In genomic region chr15:60720493-60721231, GRCh38 we compare ENCODE assay signal across 9 cellular contexts.
DNase-seq lines count a peak whose midpoint lies in the region; ATAC-seq and TF ChIP-seq lines count a peak whose summit lies in the region.
"Had no signal": no experiment of that assay in that cellular context is flagged by ENCODE, and none has a peak within 500 bp of the region (broad histone marks: within the 10 kb centered on the region; RNA-seq: fewer than 3 reads in every experiment).

No MANE protein-coding gene starts in this region.

- 82 to 89% (median 87%) methylated on average over 17 of the region's 17 CpGs for WGBS in heart left ventricle, 4 donors
- WGBS in smooth muscle cell (ENCODE audit: low lambda C conversion rate), result 80% methylated on average over 17 of the region's 17 CpGs

- TF ChIP-seq CTCF in heart left ventricle (IDR thresholded peaks at IDR 0.05) (no peak), smooth muscle cell (IDR thresholded peaks at IDR 0.05; ENCODE audit: borderline replicate concordance, insufficient read depth, poor library complexity, severe bottlenecking) (no peak)

- intact Hi-C loops in heart left ventricle (cut with DNase I), result no loop called here

- H3K4me1 ChIP-seq in heart left ventricle (peaks cover 0 to 20% (median 3%) of the 10 kb centered on the region in 12 donors), smooth muscle cell (ENCODE audit: low read depth) (no peaks in the 10 kb centered on the region)

- no peaks in the 10 kb centered on the region for H3F3A ChIP-seq in smooth muscle cell (ENCODE audit: low read depth)

- no peaks in the 10 kb centered on the region for H3K36me3 ChIP-seq in heart left ventricle
- H3K36me3 ChIP-seq in smooth muscle cell (ENCODE audit: low read depth), result no peaks in the 10 kb centered on the region
- H3K36me3 ChIP-seq: WERI-Rb-1 had no signal

- H3K79me2 ChIP-seq in smooth muscle cell (ENCODE audit: low read depth), result no peaks in the 10 kb centered on the region

- DNase-seq in activated T-cell treated with anti-CD3 and anti-CD28 coated beads, Interleukin-2, amount 50 U/mL, for 1 hour, result peak; percentile 43
- DNase-seq in stimulated activated CD4-positive, alpha-beta T cell treated with anti-CD3 and anti-CD28 coated beads, Interleukin-1b, Interleukin-23, amount 100 ng/mL, for 4 hours (ENCODE audit: low read depth in 2 of 2), result peak; percentile 39 to 50
- DNase-seq in H4 (ENCODE audit: low spot score) (no peak), heart left ventricle (no peak), smooth muscle cell (lab: John Stamatoyannopoulos, UW; ENCODE audit: unreplicated experiment) (no peak)
- no peak for DNase-seq in NK-92 treated with Interleukin-12 subunit alpha and Interleukin-12 subunit beta, amount 100 ng/mL, for 24 hours (lab: John Stamatoyannopoulos, UW)
- DNase-seq: WERI-Rb-1 had no signal

- H3K9ac ChIP-seq in smooth muscle cell (ENCODE audit: low read depth), result no peak overlapping the region

- TF ChIP-seq POLR2A in heart left ventricle (IDR thresholded peaks at IDR 0.05), result no peak

- H3K4me3 ChIP-seq in heart left ventricle (no peak overlapping the region), smooth muscle cell (no peak overlapping the region)

- H3K27me3 ChIP-seq in heart left ventricle (no peaks in the 10 kb centered on the region), smooth muscle cell (ENCODE audit: low read depth) (no peaks in the 10 kb centered on the region)

- peaks cover 25% of the 10 kb centered on the region for H4K20me1 ChIP-seq in smooth muscle cell (ENCODE audit: low read depth)

- H3K9me3 ChIP-seq in heart left ventricle (no peaks in the 10 kb centered on the region), smooth muscle cell (replicated peaks; ENCODE audit: low read depth) (no peaks in the 10 kb centered on the region)

- peak overlapping the region in 1 of 12 donors; percentile 34 for H3K27ac ChIP-seq in heart left ventricle
- H3K27ac ChIP-seq in smooth muscle cell (ENCODE audit: low read depth), result no peak overlapping the region
- H3K27ac ChIP-seq: WERI-Rb-1 had no signal

- no peak overlapping the region for H2AFZ ChIP-seq in smooth muscle cell (ENCODE audit: low read depth)

- H3K4me2 ChIP-seq in smooth muscle cell, result no peak overlapping the region

- ATAC-seq in GM18498 (IDR thresholded peaks at IDR 0.05; ENCODE audit: unreplicated experiment) (peak; percentile 60), HG03354 (IDR thresholded peaks at IDR 0.05; ENCODE audit: poor library complexity, severe bottlenecking, unreplicated experiment) (peak; percentile 68), heart left ventricle (no peak)

Comparison
In these comparisons a context has a peak if more than half of its experiments do, and no peak if none do; other contexts are left out.
1. ATAC-seq: peak in GM18498 (single experiment) and HG03354 (single experiment); none in heart left ventricle (0 of 4).
2. DNase-seq: peak in activated T-cell treated with anti-CD3 and anti-CD28 coated beads, Interleukin-2, amount 50 U/mL, for 1 hour (single experiment) and stimulated activated CD4-positive, alpha-beta T cell treated with anti-CD3 and anti-CD28 coated beads, Interleukin-1b, Interleukin-23, amount 100 ng/mL, for 4 hours (2 of 2); none in H4 (single experiment), NK-92 treated with Interleukin-12 subunit alpha and Interleukin-12 subunit beta, amount 100 ng/mL, for 24 hours (single experiment), heart left ventricle (0 of 5) and smooth muscle cell (single experiment).